Comparison of ENCODE assay signal across 1 cellular context in the genomic region with DNA sequence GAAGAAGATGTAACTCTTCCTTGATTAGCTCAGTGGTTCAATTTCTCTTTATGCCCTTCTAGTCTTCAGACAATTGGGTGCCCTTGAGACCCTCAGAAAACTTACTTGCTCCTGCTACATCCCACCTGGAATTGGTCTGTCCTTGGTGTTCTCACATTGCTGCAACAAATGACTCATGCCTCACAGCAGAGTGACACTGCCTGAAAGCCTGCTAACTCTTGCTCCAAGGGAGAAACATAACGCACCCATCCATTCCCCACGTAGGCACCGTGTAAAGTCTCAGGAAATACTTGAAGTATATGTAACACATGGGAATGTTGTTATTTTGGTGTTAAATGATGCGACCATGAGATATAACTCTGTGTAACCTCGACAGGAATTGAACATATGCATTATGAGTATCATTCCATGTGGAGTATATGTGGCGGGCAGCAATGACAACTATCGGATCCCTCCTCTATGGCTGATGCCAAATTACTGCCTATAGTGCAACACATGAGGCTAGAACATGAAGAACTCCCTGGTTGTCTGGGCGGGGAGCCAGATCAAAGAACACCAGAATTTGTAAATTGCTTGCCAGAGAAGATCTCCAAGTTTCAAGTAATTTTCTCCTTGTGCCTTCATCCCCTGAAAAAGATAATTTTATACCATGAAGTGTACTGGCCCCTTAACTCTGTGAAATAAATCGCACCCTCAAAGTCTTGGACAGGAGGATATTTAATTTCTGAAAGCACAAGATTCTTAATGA.
TF ChIP-seq lines count a peak whose summit lies in the region.

No MANE protein-coding gene starts in this region.

TF ChIP-seq in liver, 16 proteins besides CTCF, POLR2A, EP300 and RAD21 (continued from another document):
- TF ChIP-seq, protein P1, sequence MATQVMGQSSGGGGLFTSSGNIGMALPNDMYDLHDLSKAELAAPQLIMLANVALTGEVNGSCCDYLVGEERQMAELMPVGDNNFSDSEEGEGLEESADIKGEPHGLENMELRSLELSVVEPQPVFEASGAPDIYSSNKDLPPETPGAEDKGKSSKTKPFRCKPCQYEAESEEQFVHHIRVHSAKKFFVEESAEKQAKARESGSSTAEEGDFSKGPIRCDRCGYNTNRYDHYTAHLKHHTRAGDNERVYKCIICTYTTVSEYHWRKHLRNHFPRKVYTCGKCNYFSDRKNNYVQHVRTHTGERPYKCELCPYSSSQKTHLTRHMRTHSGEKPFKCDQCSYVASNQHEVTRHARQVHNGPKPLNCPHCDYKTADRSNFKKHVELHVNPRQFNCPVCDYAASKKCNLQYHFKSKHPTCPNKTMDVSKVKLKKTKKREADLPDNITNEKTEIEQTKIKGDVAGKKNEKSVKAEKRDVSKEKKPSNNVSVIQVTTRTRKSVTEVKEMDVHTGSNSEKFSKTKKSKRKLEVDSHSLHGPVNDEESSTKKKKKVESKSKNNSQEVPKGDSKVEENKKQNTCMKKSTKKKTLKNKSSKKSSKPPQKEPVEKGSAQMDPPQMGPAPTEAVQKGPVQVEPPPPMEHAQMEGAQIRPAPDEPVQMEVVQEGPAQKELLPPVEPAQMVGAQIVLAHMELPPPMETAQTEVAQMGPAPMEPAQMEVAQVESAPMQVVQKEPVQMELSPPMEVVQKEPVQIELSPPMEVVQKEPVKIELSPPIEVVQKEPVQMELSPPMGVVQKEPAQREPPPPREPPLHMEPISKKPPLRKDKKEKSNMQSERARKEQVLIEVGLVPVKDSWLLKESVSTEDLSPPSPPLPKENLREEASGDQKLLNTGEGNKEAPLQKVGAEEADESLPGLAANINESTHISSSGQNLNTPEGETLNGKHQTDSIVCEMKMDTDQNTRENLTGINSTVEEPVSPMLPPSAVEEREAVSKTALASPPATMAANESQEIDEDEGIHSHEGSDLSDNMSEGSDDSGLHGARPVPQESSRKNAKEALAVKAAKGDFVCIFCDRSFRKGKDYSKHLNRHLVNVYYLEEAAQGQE (IDR thresholded peaks at IDR 0.05): no peak
- no peak for TF ChIP-seq TAF1 (conservative IDR thresholded peaks at IDR 0.05)
- no peak for TF ChIP-seq EGR1 (IDR thresholded peaks at IDR 0.05; ENCODE audit: low read depth in 2 of 2)
- no peak for TF ChIP-seq GABPA (IDR thresholded peaks at IDR 0.05 in 1 of 2, conservative IDR thresholded peaks at IDR 0.05 in 1 of 2)
- TF ChIP-seq NR2F2 (IDR thresholded peaks at IDR 0.05): no peak
- TF ChIP-seq JUND (IDR thresholded peaks at IDR 0.05): no peak
- no peak for TF ChIP-seq SP1 (IDR thresholded peaks at IDR 0.05)
- TF ChIP-seq, protein P2, sequence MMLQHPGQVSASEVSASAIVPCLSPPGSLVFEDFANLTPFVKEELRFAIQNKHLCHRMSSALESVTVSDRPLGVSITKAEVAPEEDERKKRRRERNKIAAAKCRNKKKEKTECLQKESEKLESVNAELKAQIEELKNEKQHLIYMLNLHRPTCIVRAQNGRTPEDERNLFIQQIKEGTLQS (IDR thresholded peaks at IDR 0.05): no peak
- no peak for TF ChIP-seq FOXA2 (IDR thresholded peaks at IDR 0.05)
- TF ChIP-seq, protein P3, sequence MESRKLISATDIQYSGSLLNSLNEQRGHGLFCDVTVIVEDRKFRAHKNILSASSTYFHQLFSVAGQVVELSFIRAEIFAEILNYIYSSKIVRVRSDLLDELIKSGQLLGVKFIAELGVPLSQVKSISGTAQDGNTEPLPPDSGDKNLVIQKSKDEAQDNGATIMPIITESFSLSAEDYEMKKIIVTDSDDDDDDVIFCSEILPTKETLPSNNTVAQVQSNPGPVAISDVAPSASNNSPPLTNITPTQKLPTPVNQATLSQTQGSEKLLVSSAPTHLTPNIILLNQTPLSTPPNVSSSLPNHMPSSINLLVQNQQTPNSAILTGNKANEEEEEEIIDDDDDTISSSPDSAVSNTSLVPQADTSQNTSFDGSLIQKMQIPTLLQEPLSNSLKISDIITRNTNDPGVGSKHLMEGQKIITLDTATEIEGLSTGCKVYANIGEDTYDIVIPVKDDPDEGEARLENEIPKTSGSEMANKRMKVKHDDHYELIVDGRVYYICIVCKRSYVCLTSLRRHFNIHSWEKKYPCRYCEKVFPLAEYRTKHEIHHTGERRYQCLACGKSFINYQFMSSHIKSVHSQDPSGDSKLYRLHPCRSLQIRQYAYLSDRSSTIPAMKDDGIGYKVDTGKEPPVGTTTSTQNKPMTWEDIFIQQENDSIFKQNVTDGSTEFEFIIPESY (IDR thresholded peaks at IDR 0.05): no peak
- no peak for TF ChIP-seq FOXA1 (IDR thresholded peaks at IDR 0.05)
- TF ChIP-seq HNF4G (IDR thresholded peaks at IDR 0.05): no peak
- TF ChIP-seq YY1 (IDR thresholded peaks at IDR 0.05): no peak
- TF ChIP-seq, protein P4, sequence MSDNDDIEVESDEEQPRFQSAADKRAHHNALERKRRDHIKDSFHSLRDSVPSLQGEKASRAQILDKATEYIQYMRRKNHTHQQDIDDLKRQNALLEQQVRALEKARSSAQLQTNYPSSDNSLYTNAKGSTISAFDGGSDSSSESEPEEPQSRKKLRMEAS (IDR thresholded peaks at IDR 0.05): no peak
- TF ChIP-seq HNF4A (conservative IDR thresholded peaks at IDR 0.05): no peak
